In genomic region chr4:3308691-3309090, GRCh38 we compare ENCODE assay signal across 17 cellular contexts. TPM values are rescaled to one million over a fixed set of nuclear protein-coding genes. Genes with fewer than 3 reads are reported as not detected.
DNase-seq lines count a peak whose midpoint lies in the region; ATAC-seq and TF ChIP-seq lines count a peak whose summit lies in the region.
"Had no signal": no experiment of that assay in that cellular context is flagged by ENCODE, and none has a peak within 500 bp of the region (broad histone marks: within the 10 kb centered on the region; RNA-seq: fewer than 3 reads in every experiment).

No MANE protein-coding gene starts in this region.

- H3K9me3 Mint-ChIP-seq in WTC11 = no peaks in the 10 kb centered on the region
- H3K9me3 Mint-ChIP-seq: stimulated activated naive CD8-positive, alpha-beta T cell treated with anti-CD3 and anti-CD28 coated beads, Interleukin-15, Interleukin-2, amounts not matched to agents 100 ng/mL and 50 ng/mL, for 24 hours had no signal

- TF ChIP-seq CTCF in WTC11 (IDR thresholded peaks at IDR 0.05) = no peak

- H3K36me3 Mint-ChIP-seq in WTC11 = no peaks in the 10 kb centered on the region

- H3K27ac Mint-ChIP-seq in WTC11 = 0 out of 2 replicates have a peak overlapping the region, but pooled peaks have one; percentile 49
- H3K27ac Mint-ChIP-seq: stimulated activated naive CD8-positive, alpha-beta T cell treated with anti-CD3 and anti-CD28 coated beads, Interleukin-15, Interleukin-2, amounts not matched to agents 100 ng/mL and 50 ng/mL, for 24 hours had no signal

- ATAC-seq in WTC11 = no peak
- no peak for ATAC-seq in GM21390 (IDR thresholded peaks at IDR 0.05; ENCODE audit: unreplicated experiment)
- ATAC-seq: heart left ventricle, pancreas had no signal

- H3K4me3 Mint-ChIP-seq in WTC11 = peak overlapping the region; percentile 55
- H3K4me3 Mint-ChIP-seq: stimulated activated naive CD8-positive, alpha-beta T cell treated with anti-CD3 and anti-CD28 coated beads, Interleukin-15, Interleukin-2, amounts not matched to agents 100 ng/mL and 50 ng/mL, for 24 hours had no signal

- H3K4me1 Mint-ChIP-seq in WTC11 = peaks cover 40% of the 10 kb centered on the region

- H3K27me3 Mint-ChIP-seq in WTC11 (ENCODE audit: low read depth) = no peaks in the 10 kb centered on the region

- POLR2A ChIA-PET in WTC11 (lab: Charles Lee) = no interaction called here

- peak; percentile 41 to 73 for DNase-seq in NCI-H526 (lab: John Stamatoyannopoulos, UW)
- no peak for DNase-seq in NCI-H526 treated with DMSO at 0.1 percent for 48 hours (lab: John Stamatoyannopoulos, UW)
- DNase-seq in DMS153 (lab: John Stamatoyannopoulos, UW) = peak; percentile 57
- no peak for DNase-seq in WTC11 (ENCODE audit: low spot score)
- DNase-seq in posterior cingulate gyrus = peak in 6 of 10 donors; percentile 2 to 75 (median 32)
- DNase-seq in NCI-H1436 (lab: John Stamatoyannopoulos, UW) = no peak
- DNase-seq in COLO829 (ENCODE audit: low spot score) = no peak
- DNase-seq: activated naive CD4-positive, alpha-beta T cell treated with Interleukin-2 at 50 U/mL for 16 hours; brain microvascular endothelial cell; MM.1S; NCI-H82; uterus; WERI-Rb-1 had no signal

- intact Hi-C loops in posterior cingulate gyrus (cut with DNase I) = no loop called here

- CTCF ChIA-PET in WTC11 (lab: Charles Lee) = interaction anchor here (0.8 to 8.1 kb wide), 6 partner anchors 10 to 38 kb away, joined by 3 to 85 read pairs (median 4); partner anchors contain the start of gene RGS12

TF ChIP-seq in WTC11, 78 proteins besides CTCF, POLR2A, EP300 and RAD21:
- TF ChIP-seq E2F5 (CRISPR knock-in tag; IDR thresholded peaks at IDR 0.05) (no peak), GTF2I (CRISPR knock-in tag; conservative IDR thresholded peaks at IDR 0.05) (no peak), CBFB (CRISPR knock-in tag; IDR thresholded peaks at IDR 0.05; ENCODE audit: low read depth) (no peak), ZNF121 (CRISPR knock-in tag; IDR thresholded peaks at IDR 0.05) (no peak), ZMAT4 (CRISPR knock-in tag; IDR thresholded peaks at IDR 0.05) (no peak), HMGXB4 (CRISPR knock-in tag; IDR thresholded peaks at IDR 0.05) (no peak), ZNF425 (CRISPR knock-in tag; conservative IDR thresholded peaks at IDR 0.05) (no peak), ZNF232 (CRISPR knock-in tag; IDR thresholded peaks at IDR 0.05) (no peak), SMAD4 (CRISPR knock-in tag; IDR thresholded peaks at IDR 0.05) (no peak), ZNF219 (CRISPR knock-in tag; IDR thresholded peaks at IDR 0.05; ENCODE audit: borderline replicate concordance) (no peak), IRF1 (CRISPR knock-in tag; IDR thresholded peaks at IDR 0.05) (no peak)

RNA-seq across cellular contexts. Expression of gene RGS12, which starts 15.9 kb away (rescaled TPM):
- 21.0 to 24.7 TPM (median 24.2 TPM) in 3 replicates for total RNA-seq in WTC11 (2021)

RNA-seq across cellular contexts. Expression of gene MSANTD1, which starts 59.7 kb away (rescaled TPM):
- 0.98 to 1.1 TPM (median 0.99 TPM) in 3 replicates for total RNA-seq in WTC11 (2021)

Comparison
In these comparisons a context has a peak if more than half of its experiments do, and no peak if none do; other contexts are left out.
1. DNase-seq: peak in NCI-H526 (2 of 2), DMS153 (single experiment) and posterior cingulate gyrus (6 of 10); none in NCI-H526 treated with DMSO at 0.1 percent for 48 hours (single experiment), WTC11 (single experiment), NCI-H1436 (single experiment) and COLO829 (single experiment).